In genomic region chr10:125562737-125563136, GRCh38 we compare ENCODE assay signal across 27 cellular contexts.
DNase-seq lines count a peak whose midpoint lies in the region; ATAC-seq and TF ChIP-seq lines count a peak whose summit lies in the region.
"Had no signal": no experiment of that assay in that cellular context is flagged by ENCODE, and none has a peak within 500 bp of the region (broad histone marks: within the 10 kb centered on the region; RNA-seq: fewer than 3 reads in every experiment).

No MANE protein-coding gene starts in this region.

- no peak for TF ChIP-seq POLR2A in thyroid gland (IDR thresholded peaks at IDR 0.05)

- no peak overlapping the region for H3K27ac Mint-ChIP-seq in stimulated activated memory B cell treated with anti-CD40 and anti-IgM and Interleukin-4, amounts not matched to agents 10 μg/mL and 1 μg/mL and 100 μg/mL, for 72 hours
- H3K27ac Mint-ChIP-seq: activated B cell treated with CpG ODN at 0.5 μM for 24 hours, B cell, brain, T-helper 17 cell had no signal

- no peaks in the 10 kb centered on the region for H3K36me3 ChIP-seq in thyroid gland
- H3K36me3 ChIP-seq: gastroesophageal sphincter, pancreas, SJCRH30 had no signal

- H3K4me3 ChIP-seq in epithelial cell of esophagus (ENCODE audit: low read length) (no peak overlapping the region), thyroid gland (replicated peaks in 1 of 3) (no peak overlapping the region)
- H3K4me3 ChIP-seq: gastroesophageal sphincter, pancreas, SJCRH30 had no signal

- no peaks in the 10 kb centered on the region for H3K4me1 Mint-ChIP-seq in stimulated activated memory B cell treated with anti-CD40 and anti-IgM and Interleukin-4, amounts not matched to agents 10 μg/mL and 1 μg/mL and 100 μg/mL, for 72 hours
- H3K4me1 Mint-ChIP-seq: activated B cell treated with CpG ODN at 0.5 μM for 24 hours, B cell, T-helper 17 cell had no signal

- TF ChIP-seq CTCF in epithelial cell of esophagus (IDR thresholded peaks at IDR 0.05; ENCODE audit: insufficient read depth, low read depth, low read length, missing control alignments) (peak; percentile 10), thyroid gland (IDR thresholded peaks at IDR 0.05) (peak in 2 of 6 experiments; percentile 6 to 12)

- ATAC-seq in stimulated activated memory B cell treated with anti-CD40 and anti-IgM and Interleukin-4, amounts not matched to agents 10 μg/mL and 1 μg/mL and 100 μg/mL, for 72 hours: no peak
- no peak for ATAC-seq in HG03097 (IDR thresholded peaks at IDR 0.05; ENCODE audit: low FRiP score, unreplicated experiment)
- no peak for ATAC-seq in GM21786 (IDR thresholded peaks at IDR 0.05; ENCODE audit: unreplicated experiment)
- ATAC-seq: esophagus mucosa; gastroesophageal sphincter; pancreas; right cardiac atrium; stimulated activated naive CD8-positive, alpha-beta T cell treated with anti-CD3 and anti-CD28 coated beads, Interleukin-15, Interleukin-2, amounts not matched to agents 100 U/mL and 50 U/mL, for 24 hours; T-helper 17 cell had no signal

- DNase-seq in DMS53 (lab: John Stamatoyannopoulos, UW) (peak; percentile 8), DMS53 treated with DMSO at 0.1 percent for 48 hours (lab: John Stamatoyannopoulos, UW; ENCODE audit: unreplicated experiment) (no peak), HT1080 (ENCODE audit: low read depth) (peak; percentile 25), epithelial cell of esophagus (ENCODE audit: low read depth) (no peak), thyroid gland (peak; percentile 34 to 45)
- DNase-seq: activated B cell treated with CpG ODN at 0.5 μM for 24 hours; activated CD4-positive, alpha-beta T cell treated with anti-CD3 and anti-CD28 coated beads, Interleukin-2, amount 50 U/mL, for 48 hours; activated gamma-delta T cell; effector CD4-positive, alpha-beta T cell; Kasumi-1; NCI-H1048; NCI-H1930; NCI-H226; pancreas; right cardiac atrium; stimulated activated CD4-positive, alpha-beta T cell treated with anti-CD3 and anti-CD28 coated beads, Interleukin-4, amount 100 ng/mL, for 24 hours; stimulated activated naive CD8-positive, alpha-beta T cell treated with anti-CD3 and anti-CD28 coated beads, Interleukin-15, Interleukin-2, amounts not matched to agents 100 U/mL and 50 U/mL, for 24 hours; T-helper 17 cell had no signal

- intact Hi-C loops in thyroid gland (cut with DNase I): no loop called here

- no peaks in the 10 kb centered on the region for H3K36me3 Mint-ChIP-seq in stimulated activated memory B cell treated with anti-CD40 and anti-IgM and Interleukin-4, amounts not matched to agents 10 μg/mL and 1 μg/mL and 100 μg/mL, for 72 hours
- H3K36me3 Mint-ChIP-seq: brain had no signal

- H3K9me3 Mint-ChIP-seq in stimulated activated memory B cell treated with anti-CD40 and anti-IgM and Interleukin-4, amounts not matched to agents 10 μg/mL and 1 μg/mL and 100 μg/mL, for 72 hours: peaks cover 5% of the 10 kb centered on the region
- H3K9me3 Mint-ChIP-seq: activated B cell treated with CpG ODN at 0.5 μM for 24 hours had no signal

- H3K4me3 Mint-ChIP-seq in stimulated activated memory B cell treated with anti-CD40 and anti-IgM and Interleukin-4, amounts not matched to agents 10 μg/mL and 1 μg/mL and 100 μg/mL, for 72 hours: no peak overlapping the region
- H3K4me3 Mint-ChIP-seq: activated B cell treated with CpG ODN at 0.5 μM for 24 hours, B cell, brain, nephron, T-helper 17 cell had no signal

- no peaks in the 10 kb centered on the region for H3K27me3 ChIP-seq in thyroid gland
- H3K27me3 ChIP-seq: gastroesophageal sphincter, pancreas, SJCRH30 had no signal

- H3K9me3 ChIP-seq in thyroid gland: no peaks in the 10 kb centered on the region
- H3K9me3 ChIP-seq: gastroesophageal sphincter, pancreas, SJCRH30 had no signal

- peaks cover 0 to 8% of the 10 kb centered on the region in 2 donors for H3K4me1 ChIP-seq in thyroid gland
- H3K4me1 ChIP-seq: pancreas, SJCRH30 had no signal

- WGBS in thyroid gland, 2 donors: 39 to 54% methylated on average over 3 to 4 of the region's 4 CpGs

- H3K27ac ChIP-seq in thyroid gland: no peak overlapping the region
- H3K27ac ChIP-seq: gastroesophageal sphincter, pancreas, SJCRH30 had no signal

- no peaks in the 10 kb centered on the region for H3K27me3 Mint-ChIP-seq in stimulated activated memory B cell treated with anti-CD40 and anti-IgM and Interleukin-4, amounts not matched to agents 10 μg/mL and 1 μg/mL and 100 μg/mL, for 72 hours

Comparison
In these comparisons a context has a peak if more than half of its experiments do, and no peak if none do; other contexts are left out.
1. DNase-seq: peak in DMS53 (single experiment), HT1080 (single experiment) and thyroid gland (2 of 2); none in DMS53 treated with DMSO at 0.1 percent for 48 hours (single experiment) and epithelial cell of esophagus (single experiment).